14 cellular contexts compared by ENCODE assay signal in genomic region chr5:147691134-147691533, GRCh38.
"Had no signal": no experiment of that assay in that cellular context is flagged by ENCODE, and none has a peak within 500 bp of the region (broad histone marks: within the 10 kb centered on the region; RNA-seq: fewer than 3 reads in every experiment).

No MANE protein-coding gene starts in this region.

- H3K4me3 ChIP-seq: heart left ventricle, left lung, lung, stomach, thyroid gland had no signal

- H3K9me3 ChIP-seq: heart left ventricle, left lung, neutrophil, stomach, thyroid gland had no signal

- DNase-seq: cerebellar nuclear complex; cortex of kidney; effector memory CD4-positive, alpha-beta T cell; heart left ventricle; hypothalamus; left lung; naive B cell; posterior cingulate gyrus; stimulated activated CD4-positive, alpha-beta T cell treated with anti-CD3 and anti-CD28 coated beads, Interleukin-12 subunit alpha, Interleukin-12 subunit beta, amount 100 ng/mL, for 4 hours; stimulated activated naive CD4-positive, alpha-beta T cell; thyroid gland had no signal

- H3K27ac ChIP-seq: heart left ventricle, left lung, neutrophil, thyroid gland had no signal

- ATAC-seq: left lung had no signal

- H3K27me3 ChIP-seq: left lung, neutrophil, stomach, thyroid gland had no signal

- H3K36me3 ChIP-seq: heart left ventricle, left lung, neutrophil, stomach, thyroid gland had no signal

- H3K4me1 ChIP-seq: left lung, thyroid gland had no signal
